12 cellular contexts compared by ENCODE assay signal in the genomic region with DNA sequence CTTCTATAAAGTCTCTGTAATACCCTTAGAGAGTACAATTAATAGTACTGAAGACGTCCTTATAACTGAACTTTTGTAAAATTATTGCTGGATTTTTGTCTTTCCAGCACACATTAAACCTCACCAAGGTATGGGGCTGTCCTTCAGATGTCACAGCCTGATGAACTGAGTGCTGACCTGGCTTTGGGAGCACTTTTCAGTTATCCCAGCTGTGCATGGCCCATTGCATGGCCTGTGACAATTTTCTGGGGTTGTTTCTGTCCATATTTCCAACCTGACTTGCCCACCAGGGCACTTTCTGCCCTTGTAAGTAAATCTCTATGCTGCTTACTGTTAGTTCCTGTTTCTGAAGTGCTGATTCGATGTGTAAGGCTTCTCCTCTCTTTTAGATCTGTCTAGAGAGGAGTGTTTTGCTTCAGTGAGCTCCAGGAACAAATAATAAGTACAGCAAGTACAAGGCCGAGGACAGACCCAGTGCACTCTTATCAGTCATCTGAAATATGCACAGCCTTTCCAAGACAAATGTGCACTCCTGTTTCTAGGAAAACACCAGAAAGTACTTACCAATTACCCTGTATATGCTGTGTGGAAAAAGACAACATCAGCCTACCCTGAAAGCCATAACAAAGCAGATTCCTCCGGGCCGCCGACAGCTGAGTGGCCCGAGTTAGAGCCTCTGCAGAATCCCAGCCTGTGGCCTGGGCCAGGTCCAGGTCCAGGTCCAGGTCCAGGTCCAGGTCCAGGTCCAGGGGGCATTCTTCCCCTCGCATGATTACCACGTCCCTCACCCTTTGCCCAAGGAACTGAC.
A peak's percentile ranks its signal among the peaks of the same experiment; 100 is the strongest.
DNase-seq lines count a peak whose midpoint lies in the region; ATAC-seq, FAIRE-seq and TF ChIP-seq lines count a peak whose summit lies in the region.
"Had no signal": no experiment of that assay in that cellular context is flagged by ENCODE, and none has a peak within 500 bp of the region (broad histone marks: within the 10 kb centered on the region; RNA-seq: fewer than 3 reads in every experiment).

No MANE protein-coding gene starts in this region.

- H3K9me3 Mint-ChIP-seq in stimulated activated memory B cell treated with anti-CD40 and anti-IgM and Interleukin-4, amounts not matched to agents 10 μg/mL and 1 μg/mL and 100 μg/mL, for 72 hours = no peaks in the 10 kb centered on the region

- TF ChIP-seq POLR2A in body of pancreas (IDR thresholded peaks at IDR 0.05) (peak in 1 of 3 donors; percentile 36), HepG2 (IDR thresholded peaks at IDR 0.05; ENCODE audit: insufficient read depth in 1 of 2, low read depth in 2 of 2, low read length in 2 of 2) (no peak)

- no peak for TF ChIP-seq RAD21 in HepG2 (CRISPR knock-in tag; IDR thresholded peaks at IDR 0.05)

- H3K9ac ChIP-seq in HepG2 (ENCODE audit: insufficient read depth, low read depth, low read length) = no peak overlapping the region

- H3K27me3 Mint-ChIP-seq in stimulated activated memory B cell treated with anti-CD40 and anti-IgM and Interleukin-4, amounts not matched to agents 10 μg/mL and 1 μg/mL and 100 μg/mL, for 72 hours = no peaks in the 10 kb centered on the region

- H3K27me3 ChIP-seq in body of pancreas = no peaks in the 10 kb centered on the region
- no peaks in the 10 kb centered on the region for H3K27me3 ChIP-seq in HepG2 (ENCODE audit: control insufficient read depth in 1 of 2, insufficient read depth in 2 of 2, low read length in 2 of 2)

- TF ChIP-seq CTCF in body of pancreas (IDR thresholded peaks at IDR 0.05) = no peak
- TF ChIP-seq CTCF in HepG2 (CRISPR knock-in tag; IDR thresholded peaks at IDR 0.05) = no peak

- H3K9me3 ChIP-seq in body of pancreas (no peaks in the 10 kb centered on the region), HepG2 (ENCODE audit: low read length) (no peaks in the 10 kb centered on the region)

- 27 to 29% methylated on average over 9 of the region's 9 CpGs for WGBS in body of pancreas, 2 donors
- 65% methylated on average over 5 of the region's 9 CpGs for WGBS in HepG2 (ENCODE audit: low lambda C conversion rate)

- H3K36me3 ChIP-seq in body of pancreas (replicated peaks in 1 of 2; ENCODE audit: insufficient read depth in 1 of 2, low read depth in 2 of 2) = no peaks in the 10 kb centered on the region
- H3K36me3 ChIP-seq in HepG2 (replicated peaks in 1 of 2; ENCODE audit: control insufficient read depth in 1 of 2, insufficient read depth in 2 of 2, low read length in 2 of 2) = peaks cover 0 to 7% of the 10 kb centered on the region in 2 experiments; a peak in 2 of 5 replicates

- peaks cover 46% of the 10 kb centered on the region for H3K36me3 Mint-ChIP-seq in stimulated activated memory B cell treated with anti-CD40 and anti-IgM and Interleukin-4, amounts not matched to agents 10 μg/mL and 1 μg/mL and 100 μg/mL, for 72 hours

- POLR2A ChIA-PET in HepG2 (lab: Yijun Ruan, JAX) = no interaction called here
- POLR2A ChIA-PET in HEK293T (lab: Yijun Ruan, JAX) = no interaction called here

- DNase-seq in Kasumi-1 (lab: John Stamatoyannopoulos, UW) = peak; percentile 51 to 58
- peak; percentile 43 to 68 (median 58) for DNase-seq in body of pancreas
- no peak for DNase-seq in HepG2 (ENCODE audit: low spot score)
- DNase-seq in NCI-H1092 (lab: John Stamatoyannopoulos, UW) = no peak
- DNase-seq in HEK293T (ENCODE audit: extremely low spot score) = no peak
- DNase-seq: activated CD4-positive, CD25-positive, alpha-beta regulatory T cell; activated effector memory CD4-positive, alpha-beta T cell treated with anti-CD3 and anti-CD28 coated beads, Interleukin-2, amount 50 U/mL, for 16 hours; NCI-H2081; PC-9 had no signal

- in situ Hi-C loops in HepG2 (cut with HindIII; ENCODE audit: extremely low pct_ligation_motif_present, low pct_unique_long_range_greater_than_20kb) = no loop called here

- H3K4me1 ChIP-seq in body of pancreas = peaks cover 34% of the 10 kb centered on the region
- peaks cover 35% of the 10 kb centered on the region for H3K4me1 ChIP-seq in HepG2 (ENCODE audit: insufficient read depth, low read length)

- H3K27ac ChIP-seq in body of pancreas = peak overlapping the region; percentile 62 to 82 (median 74)
- H3K27ac ChIP-seq in HepG2 (ENCODE audit: extremely low read length, insufficient read depth, low read length) = peak overlapping the region; percentile 37
- H3K27ac ChIP-seq: PC-9 had no signal

- H3K4me3 Mint-ChIP-seq in stimulated activated memory B cell treated with anti-CD40 and anti-IgM and Interleukin-4, amounts not matched to agents 10 μg/mL and 1 μg/mL and 100 μg/mL, for 72 hours = no peak overlapping the region

- CTCF ChIA-PET in HepG2 (lab: Yijun Ruan, JAX; ENCODE audit: low intra/inter-chr PET ratio, low total read pairs) (no interaction called here), HEK293T (lab: Yijun Ruan, JAX) (no interaction called here)

- H3K4me1 Mint-ChIP-seq in stimulated activated memory B cell treated with anti-CD40 and anti-IgM and Interleukin-4, amounts not matched to agents 10 μg/mL and 1 μg/mL and 100 μg/mL, for 72 hours = peaks cover 17% of the 10 kb centered on the region

- no peak overlapping the region for H2AFZ ChIP-seq in HepG2 (ENCODE audit: low read length)
- H2AFZ ChIP-seq: PC-9 had no signal

- H4K20me1 ChIP-seq in HepG2 (ENCODE audit: insufficient read depth, low read length) = no peaks in the 10 kb centered on the region

- H3K4me3 ChIP-seq in body of pancreas = no peak overlapping the region
- no peak overlapping the region for H3K4me3 ChIP-seq in HepG2 (replicated peaks in 1 of 3; ENCODE audit: insufficient read depth in 1 of 3, low read depth in 2 of 3, low read length in 3 of 3)
- H3K4me3 ChIP-seq: PC-9 had no signal

- no TSS peak for BruUV-seq in HepG2 (replicated peaks; lab: Mats Ljungman, UMichigan)

- intact Hi-C loops in body of pancreas (cut with DNase I) (no loop called here), HepG2 (cut with micrococcal nuclease; ENCODE audit: unreplicated experiment) (no loop called here)

- FAIRE-seq in HepG2 (lab: Jason Lieb, UNC) = no peak

- peak overlapping the region; percentile 59 for H3K27ac Mint-ChIP-seq in stimulated activated memory B cell treated with anti-CD40 and anti-IgM and Interleukin-4, amounts not matched to agents 10 μg/mL and 1 μg/mL and 100 μg/mL, for 72 hours

- peak; percentile 83 for ATAC-seq in body of pancreas
- peak; percentile 72 for ATAC-seq in HepG2
- peak; percentile 64 for ATAC-seq in stimulated activated memory B cell treated with anti-CD40 and anti-IgM and Interleukin-4, amounts not matched to agents 10 μg/mL and 1 μg/mL and 100 μg/mL, for 72 hours
- ATAC-seq in HG02763 (IDR thresholded peaks at IDR 0.05; ENCODE audit: unreplicated experiment) = no peak
- ATAC-seq in HG02642 (IDR thresholded peaks at IDR 0.05; ENCODE audit: poor library complexity, unreplicated experiment) = no peak

- TF ChIP-seq EP300 in HepG2 (IDR thresholded peaks at IDR 0.05; ENCODE audit: low read depth in 2 of 2, low read length in 2 of 2) (no peak), HepG2 (CRISPR knock-in tag; IDR thresholded peaks at IDR 0.05; ENCODE audit: borderline replicate concordance) (no peak)

- H3K79me2 ChIP-seq in HepG2 (ENCODE audit: insufficient read depth, low read length) = no peaks in the 10 kb centered on the region

- peak overlapping the region; percentile 4; the same call in 1 of the 2 replicates for H3K4me2 ChIP-seq in HepG2 (ENCODE audit: low read depth, low read length)
- H3K4me2 ChIP-seq: PC-9 had no signal

TF ChIP-seq in HepG2, 621 proteins besides CTCF, POLR2A, EP300 and RAD21 (continues in another document):
- no peak for TF ChIP-seq CREB1 (IDR thresholded peaks at IDR 0.05)
- TF ChIP-seq CREB1 (CRISPR knock-in tag; IDR thresholded peaks at IDR 0.05) = no peak
- no peak for TF ChIP-seq PAWR (CRISPR knock-in tag; IDR thresholded peaks at IDR 0.05; ENCODE audit: borderline replicate concordance)
- TF ChIP-seq, protein P1, sequence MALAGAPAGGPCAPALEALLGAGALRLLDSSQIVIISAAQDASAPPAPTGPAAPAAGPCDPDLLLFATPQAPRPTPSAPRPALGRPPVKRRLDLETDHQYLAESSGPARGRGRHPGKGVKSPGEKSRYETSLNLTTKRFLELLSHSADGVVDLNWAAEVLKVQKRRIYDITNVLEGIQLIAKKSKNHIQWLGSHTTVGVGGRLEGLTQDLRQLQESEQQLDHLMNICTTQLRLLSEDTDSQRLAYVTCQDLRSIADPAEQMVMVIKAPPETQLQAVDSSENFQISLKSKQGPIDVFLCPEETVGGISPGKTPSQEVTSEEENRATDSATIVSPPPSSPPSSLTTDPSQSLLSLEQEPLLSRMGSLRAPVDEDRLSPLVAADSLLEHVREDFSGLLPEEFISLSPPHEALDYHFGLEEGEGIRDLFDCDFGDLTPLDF (CRISPR knock-in tag; IDR thresholded peaks at IDR 0.05) = no peak

TF ChIP-seq in HEK293T, 16 proteins besides CTCF, POLR2A, EP300 and RAD21:
- TF ChIP-seq ARNT (IDR thresholded peaks at IDR 0.05) = no peak
- no peak for TF ChIP-seq NFRKB (IDR thresholded peaks at IDR 0.05)
- no peak for TF ChIP-seq BHLHE40 (IDR thresholded peaks at IDR 0.05; ENCODE audit: borderline replicate concordance)
- no peak for TF ChIP-seq TARDBP (IDR thresholded peaks at IDR 0.05)
- TF ChIP-seq, protein P2, sequence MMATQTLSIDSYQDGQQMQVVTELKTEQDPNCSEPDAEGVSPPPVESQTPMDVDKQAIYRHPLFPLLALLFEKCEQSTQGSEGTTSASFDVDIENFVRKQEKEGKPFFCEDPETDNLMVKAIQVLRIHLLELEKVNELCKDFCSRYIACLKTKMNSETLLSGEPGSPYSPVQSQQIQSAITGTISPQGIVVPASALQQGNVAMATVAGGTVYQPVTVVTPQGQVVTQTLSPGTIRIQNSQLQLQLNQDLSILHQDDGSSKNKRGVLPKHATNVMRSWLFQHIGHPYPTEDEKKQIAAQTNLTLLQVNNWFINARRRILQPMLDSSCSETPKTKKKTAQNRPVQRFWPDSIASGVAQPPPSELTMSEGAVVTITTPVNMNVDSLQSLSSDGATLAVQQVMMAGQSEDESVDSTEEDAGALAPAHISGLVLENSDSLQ (IDR thresholded peaks at IDR 0.05) = no peak
- TF ChIP-seq ZNF384 (IDR thresholded peaks at IDR 0.05) = no peak
- no peak for TF ChIP-seq LEF1 (IDR thresholded peaks at IDR 0.05; ENCODE audit: borderline replicate concordance)

Comparison
In these comparisons a context has a peak if more than half of its experiments do, and no peak if none do; other contexts are left out.
1. DNase-seq: peak in Kasumi-1 (2 of 2) and body of pancreas (4 of 4); none in HepG2 (single experiment), NCI-H1092 (single experiment) and HEK293T (single experiment).
2. ATAC-seq: peak in body of pancreas (single experiment), HepG2 (single experiment) and stimulated activated memory B cell treated with anti-CD40 and anti-IgM and Interleukin-4, amounts not matched to agents 10 μg/mL and 1 μg/mL and 100 μg/mL, for 72 hours (single experiment); none in HG02763 (single experiment) and HG02642 (single experiment).